In the genomic region with DNA sequence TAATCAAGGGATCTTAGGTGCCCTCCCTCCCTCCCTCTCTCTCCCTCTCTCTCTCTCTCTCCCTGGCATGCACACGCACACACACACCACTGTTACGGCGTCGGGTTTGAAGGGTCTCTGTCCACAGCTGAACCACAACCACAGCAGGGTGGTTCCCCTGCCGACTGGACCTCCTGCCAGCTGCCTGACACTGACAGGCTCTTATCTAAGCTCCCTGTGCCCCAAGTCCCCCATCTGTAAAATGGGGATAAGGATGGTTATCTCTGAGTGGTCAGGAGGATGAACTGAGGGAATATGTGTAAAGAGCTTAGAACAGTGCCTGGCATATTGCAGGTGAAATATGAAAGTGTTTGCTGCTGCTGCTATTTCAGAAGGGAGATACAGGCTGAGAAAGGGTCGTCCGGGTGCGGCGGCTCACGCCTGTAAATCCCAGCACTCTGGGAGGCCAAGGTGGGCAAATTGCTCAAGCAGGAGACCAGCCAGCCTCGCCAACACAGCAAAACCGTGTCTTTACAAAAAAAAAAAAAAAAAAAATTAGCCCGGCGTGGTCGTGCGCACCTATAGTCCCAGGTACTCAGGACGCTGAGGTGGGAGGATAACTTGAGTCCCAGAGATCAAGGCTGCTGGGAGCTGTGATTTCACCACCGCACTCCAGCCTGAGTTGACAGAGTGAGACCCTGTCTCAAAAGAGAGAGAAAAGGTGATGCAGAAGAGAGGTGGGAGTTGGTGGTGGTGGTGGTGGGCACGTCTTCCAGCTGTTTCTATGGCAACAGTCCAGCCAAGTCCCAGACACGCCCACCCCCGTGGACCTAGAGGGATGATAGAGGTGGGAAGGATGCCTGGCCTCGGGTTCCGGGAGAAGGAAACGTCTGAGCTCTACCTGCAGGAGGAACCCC, we compare ENCODE assay signal across 23 cellular contexts. TPM values are rescaled to one million over a fixed set of nuclear protein-coding genes. Genes with fewer than 3 reads are reported as not detected.
DNase-seq lines count a peak whose midpoint lies in the region; ATAC-seq lines count a peak whose summit lies in the region.
"Had no signal": no experiment of that assay in that cellular context is flagged by ENCODE, and none has a peak within 500 bp of the region (broad histone marks: within the 10 kb centered on the region; RNA-seq: fewer than 3 reads in every experiment).

No MANE protein-coding gene starts in this region.

- peaks cover 46 to 63% (median 54%) of the 10 kb centered on the region in 5 donors for H3K27me3 Mint-ChIP-seq in naive thymus-derived CD4-positive, alpha-beta T cell

- H3K36me3 Mint-ChIP-seq in naive thymus-derived CD4-positive, alpha-beta T cell = peaks cover 0 to 16% (median 0%) of the 10 kb centered on the region in 5 donors
- H3K36me3 Mint-ChIP-seq: T-cell had no signal

- H3K9me3 Mint-ChIP-seq in naive thymus-derived CD4-positive, alpha-beta T cell = peaks cover 0 to 6% (median 1%) of the 10 kb centered on the region in 11 donors
- H3K9me3 Mint-ChIP-seq: activated T-helper 1 cell treated with anti-CD3 and anti-CD28 coated beads, Interleukin-12 subunit alpha, Interleukin-12 subunit beta, Interleukin-2, Interleukin-4 antibody, amounts not matched to agents 30 ng/mL and 10 ng/mL and 1 ng/mL, durations not matched to agents 14 hours and 24 hours and 36 hours; T-cell had no signal

- intact Hi-C loops in naive thymus-derived CD4-positive, alpha-beta T cell (cut with micrococcal nuclease) = loop anchor here in 1 of 2 donors (10.0 kb wide), 1 partner anchor 279 kb away; a partner anchor contains a TSS

- no peaks in the 10 kb centered on the region for H3K36me3 ChIP-seq in HUES48 (ENCODE audit: control insufficient read depth, insufficient read depth, low read length)
- H3K36me3 ChIP-seq in naive thymus-derived CD4-positive, alpha-beta T cell (ENCODE audit: control insufficient read depth in 2 of 3, insufficient read depth in 3 of 3, low read length in 3 of 3) = no peaks in the 10 kb centered on the region
- H3K36me3 ChIP-seq: BE2C, HAP-1, MG63, SJSA1 had no signal

- H3K27ac ChIP-seq in HUES48 (ENCODE audit: low read depth, low read length) = no peak overlapping the region
- peak overlapping the region; percentile 68 for H3K27ac ChIP-seq in caudate nucleus (ENCODE audit: low read depth, low read length)
- H3K27ac ChIP-seq in naive thymus-derived CD4-positive, alpha-beta T cell (ENCODE audit: low read depth, low read length) = no peak overlapping the region
- H3K27ac ChIP-seq: SJSA1 had no signal

- ATAC-seq in naive thymus-derived CD4-positive, alpha-beta T cell = no peak
- ATAC-seq in GM21717 (IDR thresholded peaks at IDR 0.05; ENCODE audit: unreplicated experiment) = no peak
- no peak for ATAC-seq in HG02938 (IDR thresholded peaks at IDR 0.05; ENCODE audit: unreplicated experiment)
- ATAC-seq: T-cell had no signal

- H3K4me1 ChIP-seq in HUES48 (ENCODE audit: control insufficient read depth, insufficient read depth, low read length) = peaks cover 4% of the 10 kb centered on the region; the same call in 1 of the 2 replicates
- H3K4me1 ChIP-seq in naive thymus-derived CD4-positive, alpha-beta T cell (ENCODE audit: control insufficient read depth in 2 of 2, insufficient read depth in 2 of 2, low read length in 2 of 2) = peaks cover 7 to 23% of the 10 kb centered on the region in 2 donors
- H3K4me1 ChIP-seq: BE2C, HAP-1 had no signal

- peaks cover 11 to 35% (median 26%) of the 10 kb centered on the region in 7 donors for H3K4me1 Mint-ChIP-seq in naive thymus-derived CD4-positive, alpha-beta T cell

- H3K4me3 Mint-ChIP-seq in naive thymus-derived CD4-positive, alpha-beta T cell = peak overlapping the region in 7 of 10 donors; percentile 1 to 80 (median 58)
- H3K4me3 Mint-ChIP-seq: activated T-helper 1 cell treated with anti-CD3 and anti-CD28 coated beads, Interleukin-12 subunit alpha, Interleukin-12 subunit beta, Interleukin-2, Interleukin-4 antibody, amounts not matched to agents 30 ng/mL and 10 ng/mL and 1 ng/mL, durations not matched to agents 14 hours and 24 hours and 36 hours had no signal

- 0 out of 2 replicates have a peak overlapping the region, but pooled peaks have one; percentile 8 for H3K4me3 ChIP-seq in HUES48 (ENCODE audit: low read depth, low read length)
- no peak overlapping the region for H3K4me3 ChIP-seq in naive thymus-derived CD4-positive, alpha-beta T cell (ENCODE audit: low read length)
- H3K4me3 ChIP-seq: HAP-1, MG63, SJSA1 had no signal

- H3K9ac ChIP-seq in HUES48 (ENCODE audit: low read depth, low read length) = no peak overlapping the region

- POLR2A ChIA-PET in naive thymus-derived CD4-positive, alpha-beta T cell (lab: Charles Lee) = no interaction called here

- H3K9me3 ChIP-seq in HUES48 (ENCODE audit: control insufficient read depth, insufficient read depth, low read length) = no peaks in the 10 kb centered on the region
- no peaks in the 10 kb centered on the region for H3K9me3 ChIP-seq in naive thymus-derived CD4-positive, alpha-beta T cell (ENCODE audit: control insufficient read depth in 2 of 3, low read length in 3 of 3)
- H3K9me3 ChIP-seq: BE2C, HAP-1, MG63 had no signal

- peaks cover 98% of the 10 kb centered on the region for H3K27me3 ChIP-seq in HUES48 (ENCODE audit: control insufficient read depth, insufficient read depth, low read length)
- H3K27me3 ChIP-seq in naive thymus-derived CD4-positive, alpha-beta T cell (ENCODE audit: control insufficient read depth in 2 of 2, insufficient read depth in 2 of 2, low read length in 2 of 2) = peaks cover 12 to 27% of the 10 kb centered on the region in 2 donors

- CTCF ChIA-PET in naive thymus-derived CD4-positive, alpha-beta T cell (lab: Charles Lee) = no interaction called here

- peak overlapping the region in 1 of 9 donors; percentile 89 for H3K27ac Mint-ChIP-seq in naive thymus-derived CD4-positive, alpha-beta T cell
- H3K27ac Mint-ChIP-seq: activated T-helper 1 cell treated with anti-CD3 and anti-CD28 coated beads, Interleukin-12 subunit alpha, Interleukin-12 subunit beta, Interleukin-2, Interleukin-4 antibody, amounts not matched to agents 30 ng/mL and 10 ng/mL and 1 ng/mL, durations not matched to agents 14 hours and 24 hours and 36 hours had no signal

- DNase-seq in CMK (ENCODE audit: low read depth) (peak; percentile 78), caudate nucleus (lab: John Stamatoyannopoulos, UW) (peak in 1 of 61 donors; percentile 52), GM19238 (ENCODE audit: insufficient read length, low spot score) (no peak), NCI-H1694 treated with DMSO at 0.1 percent for 48 hours (lab: John Stamatoyannopoulos, UW) (no peak)
- no peak for DNase-seq in naive thymus-derived CD4-positive, alpha-beta T cell
- DNase-seq: activated CD4-positive, alpha-beta T cell treated with anti-CD3 and anti-CD28 coated beads for 4 hours; activated naive CD4-positive, alpha-beta T cell treated with anti-CD3 and anti-CD28 coated beads, Interleukin-2, amount 50 U/mL, for 16 hours; aorta; BE2C; central memory CD4-positive, alpha-beta T cell; kidney glomerular epithelial cell; MG63; NCI-H2107; NCI-H524 treated with DMSO at 0.1 percent for 48 hours; T-cell had no signal

RNA-seq across cellular contexts. Expression of a gene that starts 1.0 kb away (rescaled TPM):
- total RNA-seq in naive thymus-derived CD4-positive, alpha-beta T cell = not detected
- not detected for polyA plus RNA-seq in naive thymus-derived CD4-positive, alpha-beta T cell
- total RNA-seq: activated T-helper 1 cell treated with anti-CD3 and anti-CD28 coated beads, Interleukin-12 subunit alpha, Interleukin-12 subunit beta, Interleukin-2, Interleukin-4 antibody, amounts not matched to agents 30 ng/mL and 10 ng/mL and 1 ng/mL, durations not matched to agents 14 hours and 24 hours and 36 hours; aorta; dermis microvascular lymphatic vessel endothelial cell; SJSA1; skeletal muscle tissue; T-cell had no signal

RNA-seq across cellular contexts. Expression of a gene that starts 17.4 kb away (rescaled TPM):
- total RNA-seq in naive thymus-derived CD4-positive, alpha-beta T cell = 10 to 100 TPM in 3 of 5 experiments, 1 to 10 TPM in 2; 5.1 to 20.1 (median 11.3) TPM
- polyA plus RNA-seq in naive thymus-derived CD4-positive, alpha-beta T cell = 10 to 100 TPM; 25.9 to 31.2 TPM

RNA-seq across cellular contexts. Expression of a gene that starts 20.5 kb away (rescaled TPM):
- not detected for total RNA-seq in naive thymus-derived CD4-positive, alpha-beta T cell
- not detected for polyA plus RNA-seq in naive thymus-derived CD4-positive, alpha-beta T cell
- total RNA-seq: activated T-helper 1 cell treated with anti-CD3 and anti-CD28 coated beads, Interleukin-12 subunit alpha, Interleukin-12 subunit beta, Interleukin-2, Interleukin-4 antibody, amounts not matched to agents 30 ng/mL and 10 ng/mL and 1 ng/mL, durations not matched to agents 14 hours and 24 hours and 36 hours; aorta; dermis microvascular lymphatic vessel endothelial cell; SJSA1; skeletal muscle tissue; T-cell had no signal
- polyA plus RNA-seq: aorta had no signal

RNA-seq across cellular contexts. Expression of a gene that starts 32.3 kb away (rescaled TPM):
- total RNA-seq in naive thymus-derived CD4-positive, alpha-beta T cell = 10 to 100 TPM in 2 of 5 experiments, 1 to 10 TPM in 3; 6.6 to 27.2 (median 9.0) TPM
- 1 to 10 TPM in 1 of 2 donors, under 1 TPM in 1; 0.07 to 1.6 TPM for polyA plus RNA-seq in naive thymus-derived CD4-positive, alpha-beta T cell

RNA-seq across cellular contexts. Expression of a gene that starts 36.5 kb away (rescaled TPM):
- 100 to 1,000 TPM in 1 of 5 experiments, 10 to 100 TPM in 4; 15.3 to 141 (median 44.1) TPM for total RNA-seq in naive thymus-derived CD4-positive, alpha-beta T cell
- polyA plus RNA-seq in naive thymus-derived CD4-positive, alpha-beta T cell = 10 to 100 TPM; 15.8 to 20.4 TPM
